In the genomic region with DNA sequence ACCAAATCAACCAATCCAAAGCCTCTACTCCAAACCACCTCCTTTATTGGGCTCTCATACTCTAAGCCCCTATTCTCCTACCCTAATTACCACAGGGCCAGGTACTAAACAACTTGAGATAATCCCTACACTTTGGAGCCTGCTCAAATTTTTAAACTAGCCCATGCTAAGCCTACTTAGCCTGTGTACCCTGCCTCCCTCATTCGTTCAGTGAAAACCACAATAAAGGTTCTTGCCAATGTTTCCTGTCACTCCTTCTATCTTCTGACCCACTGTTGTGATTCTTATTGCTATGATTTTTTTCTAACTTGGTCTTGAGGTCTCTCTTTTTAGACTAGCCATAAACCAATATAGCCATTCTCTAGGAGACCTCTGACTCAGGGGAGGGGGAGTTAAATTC, we compare ENCODE assay signal across 7 cellular contexts. TPM values are rescaled to one million over a fixed set of nuclear protein-coding genes. Genes with fewer than 3 reads are reported as not detected.
"Had no signal": no experiment of that assay in that cellular context is flagged by ENCODE, and none has a peak within 500 bp of the region (broad histone marks: within the 10 kb centered on the region; RNA-seq: fewer than 3 reads in every experiment).

No MANE protein-coding gene starts in this region.

RNA-seq across cellular contexts. Expression of gene PRSS1, which starts 48.3 kb away (rescaled TPM):
- total RNA-seq: dermis blood vessel endothelial cell, esophagus squamous epithelium, glomerular endothelial cell, osteocyte, testis, transverse colon, urinary bladder had no signal
